17 cellular contexts compared by ENCODE assay signal in the genomic region with DNA sequence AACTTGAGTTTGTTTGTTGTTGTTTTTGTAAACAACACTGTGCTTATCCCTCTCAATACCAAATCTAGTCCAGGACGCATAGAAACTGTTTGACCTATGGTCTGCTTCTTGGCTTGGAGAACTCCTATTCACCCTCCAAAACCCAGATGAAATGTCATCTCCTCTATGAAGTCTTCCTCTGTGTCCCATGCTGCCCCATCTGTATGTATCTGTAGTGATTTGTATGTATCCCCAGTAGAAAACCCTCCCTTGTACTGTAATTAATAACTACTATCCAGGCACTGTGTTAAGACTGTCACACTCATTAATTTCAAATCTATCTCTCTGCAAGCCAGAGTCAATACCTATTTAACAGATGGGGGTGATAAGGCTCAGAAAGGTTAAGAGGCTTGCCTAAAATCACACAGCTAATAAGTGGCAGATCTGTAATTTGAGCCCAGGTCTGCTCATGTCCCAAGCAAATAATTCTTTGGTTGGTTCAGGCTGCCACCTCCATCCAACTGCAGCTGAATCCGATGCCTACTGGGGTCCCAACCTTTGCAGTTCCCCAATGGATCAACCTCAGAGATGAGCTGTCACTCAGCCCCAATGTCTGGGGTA. TPM values are rescaled to one million over a fixed set of nuclear protein-coding genes. Genes with fewer than 3 reads are reported as not detected.
DNase-seq lines count a peak whose midpoint lies in the region; ATAC-seq, FAIRE-seq and TF ChIP-seq lines count a peak whose summit lies in the region.
"Had no signal": no experiment of that assay in that cellular context is flagged by ENCODE, and none has a peak within 500 bp of the region (broad histone marks: within the 10 kb centered on the region; RNA-seq: fewer than 3 reads in every experiment).

No MANE protein-coding gene starts in this region.

- 79 to 81% methylated on average over 2 of the region's 2 CpGs for WGBS in tibial nerve, 2 donors

- no peaks in the 10 kb centered on the region for H3K27me3 ChIP-seq in tibial nerve

- no peaks in the 10 kb centered on the region for H3K9me3 Mint-ChIP-seq in activated naive CD8-positive, alpha-beta T cell (ENCODE audit: low read depth)
- H3K9me3 Mint-ChIP-seq in activated naive CD8-positive, alpha-beta T cell treated with anti-CD3 and anti-CD28 coated beads, Interleukin-2, amount 50 U/mL, for 24 hours = no peaks in the 10 kb centered on the region
- peaks cover 0 to 2% (median 0%) of the 10 kb centered on the region in 7 donors for H3K9me3 Mint-ChIP-seq in naive B cell
- no peaks in the 10 kb centered on the region for H3K9me3 Mint-ChIP-seq in naive thymus-derived CD8-positive, alpha-beta T cell
- H3K9me3 Mint-ChIP-seq: dendritic cell treated with granulocyte-macrophage colony-stimulating factor and Interleukin-4, amounts not matched to agents 40 ng/mL and 50 ng/mL, for 4 days had no signal

- no peak for TF ChIP-seq EP300 in tibial nerve (IDR thresholded peaks at IDR 0.05)

- peak overlapping the region; percentile 95 to 98 for H3K27ac ChIP-seq in coronary artery
- H3K27ac ChIP-seq in tibial nerve = peak overlapping the region; percentile 83 to 98 (median 92)

- peaks cover 6% of the 10 kb centered on the region for H3K36me3 Mint-ChIP-seq in activated naive CD8-positive, alpha-beta T cell
- peaks cover 33% of the 10 kb centered on the region for H3K36me3 Mint-ChIP-seq in activated naive CD8-positive, alpha-beta T cell treated with anti-CD3 and anti-CD28 coated beads, Interleukin-2, amount 50 U/mL, for 24 hours (ENCODE audit: low read depth)
- peaks cover 5 to 7% of the 10 kb centered on the region in 2 donors for H3K36me3 Mint-ChIP-seq in naive B cell
- peaks cover 0 to 6% (median 5%) of the 10 kb centered on the region in 3 donors for H3K36me3 Mint-ChIP-seq in naive thymus-derived CD8-positive, alpha-beta T cell

- peak overlapping the region; percentile 43 for H3K27ac Mint-ChIP-seq in activated naive CD8-positive, alpha-beta T cell
- no peak overlapping the region for H3K27ac Mint-ChIP-seq in activated naive CD8-positive, alpha-beta T cell treated with anti-CD3 and anti-CD28 coated beads, Interleukin-2, amount 50 U/mL, for 24 hours
- H3K27ac Mint-ChIP-seq in naive B cell = peak overlapping the region in 5 of 6 donors; percentile 32 to 84 (median 68)
- peak overlapping the region in 1 of 10 donors; percentile 74 for H3K27ac Mint-ChIP-seq in naive thymus-derived CD8-positive, alpha-beta T cell
- H3K27ac Mint-ChIP-seq: dendritic cell treated with granulocyte-macrophage colony-stimulating factor and Interleukin-4, amounts not matched to agents 40 ng/mL and 50 ng/mL, for 4 days; stimulated activated naive CD8-positive, alpha-beta T cell treated with anti-CD3 and anti-CD28 coated beads, Interleukin-15, amount 100 ng/mL, for 72 hours had no signal

- H3K27me3 Mint-ChIP-seq in activated naive CD8-positive, alpha-beta T cell = no peaks in the 10 kb centered on the region
- no peaks in the 10 kb centered on the region for H3K27me3 Mint-ChIP-seq in activated naive CD8-positive, alpha-beta T cell treated with anti-CD3 and anti-CD28 coated beads, Interleukin-2, amount 50 U/mL, for 24 hours
- H3K27me3 Mint-ChIP-seq in naive B cell = no peaks in the 10 kb centered on the region
- no peaks in the 10 kb centered on the region for H3K27me3 Mint-ChIP-seq in naive thymus-derived CD8-positive, alpha-beta T cell
- H3K27me3 Mint-ChIP-seq: stimulated activated naive CD8-positive, alpha-beta T cell treated with anti-CD3 and anti-CD28 coated beads, Interleukin-15, amount 100 ng/mL, for 72 hours had no signal

- POLR2A ChIA-PET in naive thymus-derived CD8-positive, alpha-beta T cell (lab: Charles Lee) = interaction anchor here (1.3 to 3.2 kb wide), 3 partner anchors 10 to 23 kb away, joined by 3 to 17 read pairs (median 4); no protein-coding TSS in a partner anchor

- FAIRE-seq in GM12892 (lab: Jason Lieb, UNC) = no peak
- FAIRE-seq: A549, HTR-8/SVneo had no signal

- DNase-seq in activated naive CD8-positive, alpha-beta T cell treated with anti-CD3 and anti-CD28 coated beads, Interleukin-2, amount 50 U/mL, for 24 hours = no peak
- DNase-seq in coronary artery (ENCODE audit: low spot score) (no peak), naive B cell (no peak), tibial nerve (ENCODE audit: low spot score in 2 of 2) (no peak), GM12892 (ENCODE audit: insufficient read length) (no peak)
- no peak for DNase-seq in naive thymus-derived CD8-positive, alpha-beta T cell
- DNase-seq: COR-L47; NCI-H1092 treated with DMSO at 0.1 percent for 48 hours; NCI-H345; stimulated activated naive CD8-positive, alpha-beta T cell treated with anti-CD3 and anti-CD28 coated beads, Interleukin-15, amount 100 ng/mL, for 72 hours; SW 1271 had no signal

- no peak overlapping the region for H3K4me3 Mint-ChIP-seq in activated naive CD8-positive, alpha-beta T cell
- H3K4me3 Mint-ChIP-seq in activated naive CD8-positive, alpha-beta T cell treated with anti-CD3 and anti-CD28 coated beads, Interleukin-2, amount 50 U/mL, for 24 hours = no peak overlapping the region
- no peak overlapping the region for H3K4me3 Mint-ChIP-seq in naive B cell
- no peak overlapping the region for H3K4me3 Mint-ChIP-seq in naive thymus-derived CD8-positive, alpha-beta T cell
- H3K4me3 Mint-ChIP-seq: dendritic cell treated with granulocyte-macrophage colony-stimulating factor and Interleukin-4, amounts not matched to agents 40 ng/mL and 50 ng/mL, for 4 days; stimulated activated naive CD8-positive, alpha-beta T cell treated with anti-CD3 and anti-CD28 coated beads, Interleukin-15, amount 100 ng/mL, for 72 hours had no signal

- H3K4me1 ChIP-seq in tibial nerve = peaks cover 0 to 98% (median 73%) of the 10 kb centered on the region in 4 donors

- TF ChIP-seq CTCF in coronary artery (IDR thresholded peaks at IDR 0.05) (no peak), tibial nerve (IDR thresholded peaks at IDR 0.05) (no peak)

- H3K9me3 ChIP-seq in tibial nerve = no peaks in the 10 kb centered on the region
- H3K9me3 ChIP-seq: A549 had no signal

- H3K36me3 ChIP-seq in tibial nerve = no peaks in the 10 kb centered on the region

- no peak for ATAC-seq in activated naive CD8-positive, alpha-beta T cell treated with anti-CD3 and anti-CD28 coated beads, Interleukin-2, amount 50 U/mL, for 24 hours
- ATAC-seq in naive B cell (ENCODE audit: low read depth in 2 of 2) = no peak
- no peak for ATAC-seq in GM18519 (IDR thresholded peaks at IDR 0.05; ENCODE audit: low FRiP score, unreplicated experiment)
- no peak for ATAC-seq in naive thymus-derived CD8-positive, alpha-beta T cell
- ATAC-seq: A549; activated CD4-positive, CD25-positive, alpha-beta regulatory T cell treated with anti-CD3 and anti-CD28 coated beads, Interleukin-2, amount 50 U/mL, for 24 hours; stimulated activated naive CD8-positive, alpha-beta T cell treated with anti-CD3 and anti-CD28 coated beads, Interleukin-15, amount 100 ng/mL, for 72 hours had no signal

- no peak overlapping the region for H3K4me3 ChIP-seq in coronary artery
- H3K4me3 ChIP-seq in tibial nerve = no peak overlapping the region
- H3K4me3 ChIP-seq: A549 had no signal

- TF ChIP-seq POLR2A in tibial nerve (IDR thresholded peaks at IDR 0.05) (no peak), GM12892 (IDR thresholded peaks at IDR 0.05; ENCODE audit: low read depth, low read length) (no peak)

- H3K4me1 Mint-ChIP-seq in activated naive CD8-positive, alpha-beta T cell (ENCODE audit: low read depth) = peaks cover 38% of the 10 kb centered on the region
- H3K4me1 Mint-ChIP-seq in activated naive CD8-positive, alpha-beta T cell treated with anti-CD3 and anti-CD28 coated beads, Interleukin-2, amount 50 U/mL, for 24 hours = peaks cover 43% of the 10 kb centered on the region
- H3K4me1 Mint-ChIP-seq in naive B cell = peaks cover 24 to 47% (median 41%) of the 10 kb centered on the region in 3 donors
- H3K4me1 Mint-ChIP-seq in naive thymus-derived CD8-positive, alpha-beta T cell = peaks cover 23 to 46% (median 30%) of the 10 kb centered on the region in 4 donors

RNA-seq across cellular contexts. Expression of a gene that starts 24.6 kb away (rescaled TPM):
- 10 to 100 TPM in 5 of 6 donors, 1 to 10 TPM in 1; 6.9 to 44.5 (median 20.8) TPM for polyA plus RNA-seq in naive B cell (ENCODE audit: low read depth in 6 of 6)
- total RNA-seq in tibial nerve = 100 to 1,000 TPM in 2 of 4 donors, 10 to 100 TPM in 2; 84.1 to 128 (median 110) TPM
- 16.7 TPM for polyA plus RNA-seq in GM12892 (2012; ENCODE audit: missing spikeins)
- total RNA-seq in naive thymus-derived CD8-positive, alpha-beta T cell = 10 to 100 TPM; 51.7 to 53.6 TPM
- 10 to 100 TPM in 2 of 3 donors, 1 to 10 TPM in 1; 9.1 to 37.3 (median 20.5) TPM for polyA plus RNA-seq in naive thymus-derived CD8-positive, alpha-beta T cell
